In genomic region chr12:12714276-12715001, GRCh38 we compare ENCODE assay signal across 8 cellular contexts. TPM values are rescaled to one million over a fixed set of nuclear protein-coding genes. Genes with fewer than 3 reads are reported as not detected.
A peak's percentile ranks its signal among the peaks of the same experiment; 100 is the strongest.
DNase-seq lines count a peak whose midpoint lies in the region; TF ChIP-seq lines count a peak whose summit lies in the region.

No MANE protein-coding gene starts in this region.

- peak overlapping the region; percentile 3 for H3K9ac ChIP-seq in neural cell (ENCODE audit: low read length)

- no peak overlapping the region for H3K27ac ChIP-seq in neural cell (ENCODE audit: low read length)

- TF ChIP-seq CTCF in BE2C (IDR thresholded peaks at IDR 0.05; ENCODE audit: low read depth, low read length) (peak; percentile 45), NB4 (IDR thresholded peaks at IDR 0.05; ENCODE audit: low read depth, low read length) (no peak), epithelial cell of proximal tubule (conservative IDR thresholded peaks at IDR 0.05; ENCODE audit: low read depth, low read length) (peak; percentile 51), neural cell (IDR thresholded peaks at IDR 0.05; ENCODE audit: poor library complexity, severe bottlenecking) (peak; percentile 56)

- H3K36me3 ChIP-seq in BE2C (peaks cover 7% of the 10 kb centered on the region), neural cell (ENCODE audit: insufficient read depth, low read length) (peaks cover 4% of the 10 kb centered on the region)

- no peak overlapping the region for H2AFZ ChIP-seq in neural cell (ENCODE audit: low read depth, low read length)

- H3K4me3 ChIP-seq in BE2C (ENCODE audit: low read depth, low read length) (peak overlapping the region; percentile 47), NB4 (ENCODE audit: low read depth, low read length) (peak overlapping the region; percentile 96), epithelial cell of proximal tubule (ENCODE audit: low read depth, low read length) (peak overlapping the region; percentile 57), neural cell (ENCODE audit: low read length) (peak overlapping the region; percentile 49)

- peaks cover 14% of the 10 kb centered on the region for H4K20me1 ChIP-seq in neural cell (ENCODE audit: insufficient read depth)

- H3K4me1 ChIP-seq in BE2C: peaks cover 10% of the 10 kb centered on the region; the same call in 1 of the 2 replicates

- peaks cover 5% of the 10 kb centered on the region for H3F3A ChIP-seq in neural cell (ENCODE audit: insufficient read depth, low read length, poor library complexity, severe bottlenecking)

- TF ChIP-seq POLR2A in GM19099 (IDR thresholded peaks at IDR 0.05; ENCODE audit: extremely low read depth, insufficient read length, low read depth): peak; percentile 64
- TF ChIP-seq POLR2A in NB4 (IDR thresholded peaks at IDR 0.05; ENCODE audit: extremely low read depth, insufficient read length): no peak

- no peak for TF ChIP-seq EP300 in neural cell (conservative IDR thresholded peaks at IDR 0.05; ENCODE audit: poor library complexity, severe bottlenecking)

- peak; percentile 20 for DNase-seq in BE2C
- peak; percentile 31 for DNase-seq in NB4 (ENCODE audit: low read depth)
- DNase-seq in activated CD4-positive, alpha-beta T cell treated with anti-CD3 and anti-CD28 coated beads for 48 hours: peak; percentile 63
- DNase-seq in epithelial cell of proximal tubule (ENCODE audit: low read depth): no peak
- DNase-seq in cerebellar nuclear complex (lab: John Stamatoyannopoulos, UW): no peak
- DNase-seq in epidermal melanocyte (ENCODE audit: insufficient read length, low spot score): no peak

- no peak for TF ChIP-seq RAD21 in neural cell (conservative IDR thresholded peaks at IDR 0.05)

- no peaks in the 10 kb centered on the region for H3K9me2 ChIP-seq in neural cell (ENCODE audit: insufficient read depth, low read length)

- no peaks in the 10 kb centered on the region for H3K9me3 ChIP-seq in BE2C
- no peaks in the 10 kb centered on the region for H3K9me3 ChIP-seq in neural cell (ENCODE audit: low read length)

- H3K4me2 ChIP-seq in neural cell (ENCODE audit: low read length): no peak overlapping the region

- peaks cover 22% of the 10 kb centered on the region for H3K79me2 ChIP-seq in neural cell (replicated peaks; ENCODE audit: insufficient read depth, low read length)

- H3K27me3 ChIP-seq in BE2C (no peaks in the 10 kb centered on the region), neural cell (ENCODE audit: insufficient read depth, low read depth, low read length) (no peaks in the 10 kb centered on the region)

TF ChIP-seq in neural cell, 6 proteins besides CTCF, POLR2A, EP300 and RAD21:
- peak; percentile 9 for TF ChIP-seq MXI1 (conservative IDR thresholded peaks at IDR 0.05; ENCODE audit: poor library complexity, severe bottlenecking)
- no peak for TF ChIP-seq TAF1 (IDR thresholded peaks at IDR 0.05; ENCODE audit: low read depth)
- TF ChIP-seq REST (IDR thresholded peaks at IDR 0.05; ENCODE audit: borderline replicate concordance): no peak
- no peak for TF ChIP-seq SMC3 (conservative IDR thresholded peaks at IDR 0.05; ENCODE audit: poor library complexity)

RNA-seq across cellular contexts. Expression of gene CDKN1B, which starts 2.7 kb away (rescaled TPM):
- 105 TPM for polyA plus RNA-seq in BE2C (2012; ENCODE audit: insufficient read depth, insufficient read length, low read depth)
- total RNA-seq in epithelial cell of proximal tubule: 14.3 and 41.7 TPM in 2 replicates
- 106 and 107 TPM in 2 replicates for polyA plus RNA-seq in neural cell
- 86.6 and 95.9 TPM in 2 replicates for polyA minus RNA-seq in neural cell

RNA-seq across cellular contexts. Expression of gene GPR19, which starts 18.5 kb away (rescaled TPM):
- polyA plus RNA-seq in BE2C (2012; ENCODE audit: insufficient read depth, insufficient read length, low read depth): 5.6 TPM
- 0.80 and 1.1 TPM in 2 replicates for total RNA-seq in epithelial cell of proximal tubule
- 44.2 and 53.4 TPM in 2 replicates for polyA plus RNA-seq in neural cell
- 116 and 127 TPM in 2 replicates for polyA minus RNA-seq in neural cell

Comparison
In these comparisons a context has a peak if more than half of its experiments do, and no peak if none do; other contexts are left out.
1. DNase-seq: peak in BE2C (single experiment), NB4 (single experiment) and activated CD4-positive, alpha-beta T cell treated with anti-CD3 and anti-CD28 coated beads for 48 hours (single experiment); none in epithelial cell of proximal tubule (single experiment), cerebellar nuclear complex (0 of 2) and epidermal melanocyte (single experiment).
2. Peak in every context shown above with its lines, with median percentiles within 50 percentile points of each other: H3K4me3 ChIP-seq.